29 cellular contexts compared by ENCODE assay signal in genomic region chr9:106451223-106451622, GRCh38.
"Had no signal": no experiment of that assay in that cellular context is flagged by ENCODE, and none has a peak within 500 bp of the region (broad histone marks: within the 10 kb centered on the region; RNA-seq: fewer than 3 reads in every experiment).

No MANE protein-coding gene starts in this region.

- H3K4me3 ChIP-seq: esophagus muscularis mucosa, gastroesophageal sphincter had no signal

- ATAC-seq: activated CD4-positive, CD25-positive, alpha-beta regulatory T cell treated with anti-CD3 and anti-CD28 coated beads, Interleukin-2, amount 50 U/mL, for 24 hours; activated CD8-positive, alpha-beta T cell treated with anti-CD3 and anti-CD28 coated beads for 36 hours; activated T-cell treated with anti-CD3 and anti-CD28 coated beads, Interleukin-2, amount 50 U/mL, for 4 hours; activated T-helper 17 cell treated with anti-CD3 and anti-CD28 coated beads, Interleukin-2, amount 50 U/mL, for 72 hours; effector memory CD8-positive, alpha-beta T cell; foreskin keratinocyte; gastroesophageal sphincter; T-helper 17 cell had no signal

- DNase-seq: activated B cell treated with CpG ODN at 0.5 μM for 24 hours; activated CD4-positive, alpha-beta T cell treated with anti-CD3 and anti-CD28 coated beads for 48 hours; activated CD4-positive, alpha-beta T cell treated with anti-CD3 and anti-CD28 coated beads, Interleukin-2, amount 50 U/mL, for 1 hour; activated CD4-positive, alpha-beta T cell treated with anti-CD3 and anti-CD28 coated beads, Interleukin-2, amount 50 U/mL, for 48 hours; activated CD8-positive, alpha-beta memory T cell treated with anti-CD3 and anti-CD28 coated beads for 24 hours; activated CD8-positive, alpha-beta T cell treated with anti-CD3 and anti-CD28 coated beads for 36 hours; activated effector memory CD4-positive, alpha-beta T cell treated with Interleukin-2 at 50 U/mL for 16 hours; activated gamma-delta T cell treated with Interleukin-2 at 50 U/mL for 16 hours; activated naive CD4-positive, alpha-beta T cell treated with anti-CD3 and anti-CD28 coated beads, Interleukin-2, amount 50 U/mL, for 16 hours; activated naive CD4-positive, alpha-beta T cell treated with Interleukin-2 at 50 U/mL for 16 hours; activated T-cell treated with anti-CD3 and anti-CD28 coated beads, Interleukin-2, amount 50 U/mL, for 4 hours; amniotic stem cell; anterior cingulate cortex; brain microvascular endothelial cell; caudate nucleus; cortex of kidney; dermis blood vessel endothelial cell; effector CD4-positive, alpha-beta T cell; effector memory CD8-positive, alpha-beta T cell; erythroblast; foreskin keratinocyte; T-helper 1 cell; T-helper 17 cell; T1000; WERI-Rb-1 had no signal

- H3K9me3 ChIP-seq: esophagus muscularis mucosa, gastroesophageal sphincter had no signal

- H3K4me1 ChIP-seq: esophagus muscularis mucosa, foreskin keratinocyte, gastroesophageal sphincter had no signal

- H3K27me3 ChIP-seq: brain microvascular endothelial cell, esophagus muscularis mucosa, foreskin keratinocyte, gastroesophageal sphincter had no signal

- H3K27ac ChIP-seq: brain microvascular endothelial cell, esophagus muscularis mucosa, foreskin keratinocyte, gastroesophageal sphincter, WERI-Rb-1 had no signal

- H3K36me3 ChIP-seq: brain microvascular endothelial cell, esophagus muscularis mucosa, gastroesophageal sphincter, WERI-Rb-1 had no signal
